15 cellular contexts compared by ENCODE assay signal in genomic region chr15:85753791-85754452, GRCh38. TPM values are rescaled to one million over a fixed set of nuclear protein-coding genes. Genes with fewer than 3 reads are reported as not detected.
DNase-seq lines count a peak whose midpoint lies in the region; ATAC-seq, FAIRE-seq and TF ChIP-seq lines count a peak whose summit lies in the region.
"Had no signal": no experiment of that assay in that cellular context is flagged by ENCODE, and none has a peak within 500 bp of the region (broad histone marks: within the 10 kb centered on the region; RNA-seq: fewer than 3 reads in every experiment).

No MANE protein-coding gene starts in this region.

- 71% methylated on average over 5 of the region's 10 CpGs for WGBS in right lobe of liver (ENCODE audit: insufficient coverage, low coverage, low lambda C conversion rate, missing lambda C conversion rate)
- 95% methylated on average over 4 of the region's 10 CpGs for WGBS in HepG2 (ENCODE audit: low lambda C conversion rate)

- no peaks in the 10 kb centered on the region for H3K27me3 Mint-ChIP-seq in astrocyte (ENCODE audit: low read depth, unreplicated experiment)
- no peaks in the 10 kb centered on the region for H3K27me3 Mint-ChIP-seq in CD4-positive, alpha-beta memory T cell
- H3K27me3 Mint-ChIP-seq: activated naive CD8-positive, alpha-beta T cell had no signal

- CTCF ChIA-PET in HepG2 (lab: Yijun Ruan, JAX; ENCODE audit: low intra/inter-chr PET ratio, low total read pairs): no interaction called here
- CTCF ChIA-PET in CD4-positive, alpha-beta memory T cell (lab: Charles Lee; ENCODE audit: partially characterized antibody): interaction anchor here (1.3 kb wide), 1 partner anchor 25 kb away, joined by 3 read pairs; no protein-coding TSS in a partner anchor

- H3K4me2 ChIP-seq in HepG2 (ENCODE audit: low read depth, low read length) (no peak overlapping the region), astrocyte (ENCODE audit: low read length) (no peak overlapping the region)

- H3K36me3 ChIP-seq in right lobe of liver (peaks cover 0 to 2% (median under 1%) of the 10 kb centered on the region in 4 donors), HepG2 (replicated peaks in 1 of 2; ENCODE audit: control insufficient read depth in 1 of 2, insufficient read depth in 2 of 2, low read length in 2 of 2) (0 out of 5 replicates have a peak, but pooled peaks cover 1 to 3% of the 10 kb centered on the region in 2 experiments), astrocyte (ENCODE audit: insufficient read depth, low read length) (no peaks in the 10 kb centered on the region)
- no peaks in the 10 kb centered on the region for H3K36me3 ChIP-seq in CD4-positive, alpha-beta memory T cell (ENCODE audit: insufficient read depth, low read length)
- H3K36me3 ChIP-seq: brain microvascular endothelial cell had no signal

- TF ChIP-seq RAD21 in HepG2 (CRISPR knock-in tag; IDR thresholded peaks at IDR 0.05): no peak

- H3K9me3 ChIP-seq in right lobe of liver: no peaks in the 10 kb centered on the region
- no peaks in the 10 kb centered on the region for H3K9me3 ChIP-seq in HepG2 (ENCODE audit: low read length)
- H3K9me3 ChIP-seq in astrocyte (ENCODE audit: insufficient read depth, low read depth, low read length): no peaks in the 10 kb centered on the region
- no peaks in the 10 kb centered on the region for H3K9me3 ChIP-seq in CD4-positive, alpha-beta memory T cell (ENCODE audit: control insufficient read depth in 1 of 2, low read length in 2 of 2)

- FAIRE-seq in HepG2 (lab: Jason Lieb, UNC) (no peak), astrocyte (lab: Jason Lieb, UNC) (no peak)

- peaks cover 9% of the 10 kb centered on the region for H3K36me3 Mint-ChIP-seq in astrocyte (ENCODE audit: low read depth, unreplicated experiment)
- H3K36me3 Mint-ChIP-seq in CD4-positive, alpha-beta memory T cell: peaks cover under 1 to 12% of the 10 kb centered on the region in 2 donors
- H3K36me3 Mint-ChIP-seq: activated naive CD8-positive, alpha-beta T cell had no signal

- in situ Hi-C loops in HepG2 (cut with HindIII; ENCODE audit: extremely low pct_ligation_motif_present, low pct_unique_long_range_greater_than_20kb): no loop called here

- DNase-seq in right lobe of liver (peak in 2 of 3 donors; percentile 33 to 37), HepG2 (ENCODE audit: low spot score) (no peak), astrocyte (ENCODE audit: low read depth) (no peak), mesenteric fat pad (ENCODE audit: low spot score) (peak; percentile 53), NCI-H1092 (lab: John Stamatoyannopoulos, UW) (no peak)
- no peak for DNase-seq in CD4-positive, alpha-beta memory T cell
- DNase-seq: activated CD4-positive, alpha-beta T cell treated with anti-CD3 and anti-CD28 coated beads for 1 hour; brain microvascular endothelial cell; Calu3; NCI-H446; SHP77 had no signal

- TF ChIP-seq CTCF in right lobe of liver (IDR thresholded peaks at IDR 0.05) (no peak), HepG2 (CRISPR knock-in tag; IDR thresholded peaks at IDR 0.05) (no peak), astrocyte (IDR thresholded peaks at IDR 0.05; ENCODE audit: insufficient read depth, low read depth, low read length) (no peak)

- H3K9ac ChIP-seq in HepG2 (ENCODE audit: insufficient read depth, low read depth, low read length): no peak overlapping the region
- H3K9ac ChIP-seq in astrocyte (ENCODE audit: low read length): no peak overlapping the region

- peaks cover 0 to 34% (median 7%) of the 10 kb centered on the region in 4 donors for H3K4me1 ChIP-seq in right lobe of liver
- H3K4me1 ChIP-seq in HepG2 (ENCODE audit: insufficient read depth, low read length): no peaks in the 10 kb centered on the region
- peaks cover 20% of the 10 kb centered on the region for H3K4me1 ChIP-seq in astrocyte (ENCODE audit: insufficient read depth, low read length)
- H3K4me1 ChIP-seq in CD4-positive, alpha-beta memory T cell (ENCODE audit: insufficient read depth, low read length): peaks cover 18% of the 10 kb centered on the region

- no peak overlapping the region for H3K4me3 Mint-ChIP-seq in astrocyte (ENCODE audit: unreplicated experiment)
- no peak overlapping the region for H3K4me3 Mint-ChIP-seq in CD4-positive, alpha-beta memory T cell
- H3K4me3 Mint-ChIP-seq: activated naive CD8-positive, alpha-beta T cell; mesothelial cell of epicardium; T-helper 2 cell treated with Interferon-gamma antibody and Interleukin-4, amounts not matched to agents 5 μg/mL and 100 μg/mL, for 36 hours had no signal

- peak overlapping the region; percentile 34 for H3K27ac Mint-ChIP-seq in astrocyte (ENCODE audit: unreplicated experiment)
- peak overlapping the region in 3 of 7 donors; percentile 29 to 81 (median 80) for H3K27ac Mint-ChIP-seq in CD4-positive, alpha-beta memory T cell
- H3K27ac Mint-ChIP-seq: activated naive CD8-positive, alpha-beta T cell; mesothelial cell of epicardium had no signal

- H4K20me1 ChIP-seq in HepG2 (ENCODE audit: insufficient read depth, low read length) (no peaks in the 10 kb centered on the region), astrocyte (ENCODE audit: insufficient read depth, low read length) (peaks cover 11% of the 10 kb centered on the region)

- H3K27ac ChIP-seq in right lobe of liver (no peak overlapping the region), HepG2 (ENCODE audit: extremely low read length, insufficient read depth, low read length) (no peak overlapping the region), astrocyte (ENCODE audit: low read depth, low read length) (no peak overlapping the region)
- H3K27ac ChIP-seq in CD4-positive, alpha-beta memory T cell (ENCODE audit: low read depth, low read length): no peak overlapping the region
- H3K27ac ChIP-seq: brain microvascular endothelial cell had no signal

- H3K9me3 Mint-ChIP-seq in astrocyte (ENCODE audit: unreplicated experiment): no peaks in the 10 kb centered on the region
- H3K9me3 Mint-ChIP-seq in CD4-positive, alpha-beta memory T cell: peaks cover 0 to 4% (median 0%) of the 10 kb centered on the region in 8 donors
- H3K9me3 Mint-ChIP-seq: mesothelial cell of epicardium; T-helper 2 cell treated with Interferon-gamma antibody and Interleukin-4, amounts not matched to agents 5 μg/mL and 100 μg/mL, for 36 hours had no signal

- no peak overlapping the region for H3K4me3 ChIP-seq in right lobe of liver
- no peak overlapping the region for H3K4me3 ChIP-seq in HepG2 (replicated peaks in 1 of 3; ENCODE audit: insufficient read depth in 1 of 3, low read depth in 2 of 3, low read length in 3 of 3)
- H3K4me3 ChIP-seq in astrocyte (ENCODE audit: insufficient read depth, low read depth, low read length): no peak overlapping the region
- no peak overlapping the region for H3K4me3 ChIP-seq in CD4-positive, alpha-beta memory T cell (ENCODE audit: low read length in 2 of 2)

- intact Hi-C loops in right lobe of liver (cut with DNase I) (loop anchor here in 1 of 2 donors (10.0 kb wide), 1 partner anchor 81 kb away; no protein-coding TSS in a partner anchor), HepG2 (cut with micrococcal nuclease; ENCODE audit: unreplicated experiment) (no loop called here)
- intact Hi-C loops in CD4-positive, alpha-beta memory T cell (cut with micrococcal nuclease): loop anchor here (5.0 kb wide), 2 partner anchors 33 to 88 kb away; no protein-coding TSS in a partner anchor

- no peaks in the 10 kb centered on the region for H3K27me3 ChIP-seq in right lobe of liver
- no peaks in the 10 kb centered on the region for H3K27me3 ChIP-seq in HepG2 (ENCODE audit: control insufficient read depth in 1 of 2, insufficient read depth in 2 of 2, low read length in 2 of 2)
- no peaks in the 10 kb centered on the region for H3K27me3 ChIP-seq in astrocyte (ENCODE audit: insufficient read depth, low read length)
- no peaks in the 10 kb centered on the region for H3K27me3 ChIP-seq in CD4-positive, alpha-beta memory T cell (ENCODE audit: insufficient read depth, low read length)
- H3K27me3 ChIP-seq: brain microvascular endothelial cell had no signal

- BruUV-seq in HepG2 (replicated peaks; lab: Mats Ljungman, UMichigan): no TSS peak

- POLR2A ChIA-PET in HepG2 (lab: Yijun Ruan, JAX): no interaction called here
- POLR2A ChIA-PET in CD4-positive, alpha-beta memory T cell (lab: Charles Lee; ENCODE audit: partially characterized antibody): no interaction called here

- TF ChIP-seq EP300 in HepG2 (IDR thresholded peaks at IDR 0.05; ENCODE audit: low read depth in 2 of 2, low read length in 2 of 2) (no peak), HepG2 (CRISPR knock-in tag; IDR thresholded peaks at IDR 0.05; ENCODE audit: borderline replicate concordance) (no peak)

- H3K79me2 ChIP-seq in HepG2 (ENCODE audit: insufficient read depth, low read length): no peaks in the 10 kb centered on the region
- no peaks in the 10 kb centered on the region for H3K79me2 ChIP-seq in astrocyte (ENCODE audit: insufficient read depth, low read length)

- TF ChIP-seq POLR2A in right lobe of liver (IDR thresholded peaks at IDR 0.05) (no peak), HepG2 (IDR thresholded peaks at IDR 0.05; ENCODE audit: insufficient read depth in 1 of 2, low read depth in 2 of 2, low read length in 2 of 2) (no peak)

- peaks cover 25% of the 10 kb centered on the region for H3K4me1 Mint-ChIP-seq in astrocyte (ENCODE audit: low read depth, unreplicated experiment)
- peaks cover 15 to 37% (median 19%) of the 10 kb centered on the region in 4 donors for H3K4me1 Mint-ChIP-seq in CD4-positive, alpha-beta memory T cell

- H2AFZ ChIP-seq in HepG2 (ENCODE audit: low read length): no peak overlapping the region
- no peak overlapping the region for H2AFZ ChIP-seq in astrocyte (ENCODE audit: low read depth, low read length)

- ATAC-seq in right lobe of liver (no peak), HepG2 (no peak), HG02678 (IDR thresholded peaks at IDR 0.05; ENCODE audit: unreplicated experiment) (no peak)

RNA-seq across cellular contexts. Expression of gene KLHL25, which starts 40.8 kb away (rescaled TPM):
- 10 to 100 TPM in 3 of 6 experiments, 1 to 10 TPM in 3; 5.8 to 21.7 (median 13.4) TPM for total RNA-seq in right lobe of liver
- 7.4 and 8.2 TPM in 2 replicates for total RNA-seq in HepG2 (2016; rRNA removed; fragmentation: Illumina TruSeq; extraction: Trizol)
- 2.2 TPM in 2 replicates for total RNA-seq in HepG2 (2016; cell fraction: cytosol; rRNA removed; fragmentation: Illumina TruSeq; extraction: Trizol; ENCODE audit: low read depth)
- total RNA-seq in HepG2 (2016; cell fraction: insoluble cytoplasmic fraction; rRNA removed; fragmentation: Illumina TruSeq; extraction: Trizol): 6.6 and 8.0 TPM in 2 replicates
- 4.1 and 4.3 TPM in 2 replicates for total RNA-seq in HepG2 (2016; cell fraction: membrane; rRNA removed; fragmentation: Illumina TruSeq; extraction: Trizol)
- total RNA-seq in HepG2 (2016; cell fraction: nucleus; rRNA removed; fragmentation: Illumina TruSeq; extraction: Trizol): 6.8 and 7.2 TPM in 2 replicates
- 3.7 and 5.2 TPM in 2 replicates for polyA plus RNA-seq in HepG2 (2011; rRNA removed)
- polyA plus RNA-seq in HepG2 (2011; cell fraction: cytosol; rRNA removed): 3.2 and 4.8 TPM in 2 replicates
- polyA plus RNA-seq in HepG2 (2011; cell fraction: nucleus; rRNA removed): 9.9 and 10.8 TPM in 2 replicates
- polyA plus RNA-seq in HepG2 (2012): 2.3 and 3.1 TPM in 2 replicates
- polyA plus RNA-seq in HepG2 (2016; cell fraction: cytosol; fragmentation: Illumina TruSeq; extraction: Trizol; ENCODE audit: low read depth): 1.0 and 1.1 TPM in 2 replicates
- 5.4 and 5.9 TPM in 2 replicates for polyA plus RNA-seq in HepG2 (2016; cell fraction: insoluble cytoplasmic fraction; fragmentation: Illumina TruSeq; extraction: Trizol; ENCODE audit: low read depth)
- 1.7 and 2.0 TPM in 2 replicates for polyA plus RNA-seq in HepG2 (2016; cell fraction: membrane; fragmentation: Illumina TruSeq; extraction: Trizol; ENCODE audit: low read depth)
- 8.0 TPM in 2 replicates for polyA plus RNA-seq in HepG2 (2016; cell fraction: nucleus; fragmentation: Illumina TruSeq; extraction: Trizol; ENCODE audit: insufficient read depth, low read depth)
- 9.9 and 14.9 TPM in 2 replicates for polyA minus RNA-seq in HepG2 (2011; rRNA and poly(A)+ RNA removed; ENCODE audit: low replicate concordance)
- 3.3 and 4.0 TPM in 2 replicates for polyA minus RNA-seq in HepG2 (2011; cell fraction: cytosol; rRNA and poly(A)+ RNA removed)
- 6.2 and 6.7 TPM in 2 replicates for polyA minus RNA-seq in HepG2 (2011; cell fraction: nucleus; rRNA and poly(A)+ RNA removed)
- 4.7 and 5.6 TPM in 2 replicates for total RNA-seq in astrocyte
- 30.0 TPM for total RNA-seq in mesenteric fat pad
- total RNA-seq in CD4-positive, alpha-beta memory T cell: 10 to 100 TPM; 10.3 to 11.4 TPM
- polyA plus RNA-seq in CD4-positive, alpha-beta memory T cell: 1 to 10 TPM; 1.6 to 3.1 TPM

Comparison
In these comparisons a context has a peak if more than half of its experiments do, and no peak if none do; other contexts are left out.
1. DNase-seq: peak in right lobe of liver (2 of 3) and mesenteric fat pad (single experiment); none in HepG2 (single experiment), astrocyte (single experiment), NCI-H1092 (single experiment) and CD4-positive, alpha-beta memory T cell (0 of 5).